1 cellular context compared by ENCODE assay signal in genomic region chr16:75575976-75576375, GRCh38.
TF ChIP-seq lines count a peak whose summit lies in the region.

No MANE protein-coding gene starts in this region.

TF ChIP-seq in K562, 482 proteins besides CTCF, POLR2A, EP300 and RAD21:
- TF ChIP-seq ZFX (CRISPR knock-in tag; IDR thresholded peaks at IDR 0.05) (peak; percentile 34; the same call in 1 of the 2 replicates), RBFOX2 (IDR thresholded peaks at IDR 0.05; ENCODE audit: low read depth, low read length) (no peak)
